ENCODE assay signal across 8 cellular contexts in the genomic region with DNA sequence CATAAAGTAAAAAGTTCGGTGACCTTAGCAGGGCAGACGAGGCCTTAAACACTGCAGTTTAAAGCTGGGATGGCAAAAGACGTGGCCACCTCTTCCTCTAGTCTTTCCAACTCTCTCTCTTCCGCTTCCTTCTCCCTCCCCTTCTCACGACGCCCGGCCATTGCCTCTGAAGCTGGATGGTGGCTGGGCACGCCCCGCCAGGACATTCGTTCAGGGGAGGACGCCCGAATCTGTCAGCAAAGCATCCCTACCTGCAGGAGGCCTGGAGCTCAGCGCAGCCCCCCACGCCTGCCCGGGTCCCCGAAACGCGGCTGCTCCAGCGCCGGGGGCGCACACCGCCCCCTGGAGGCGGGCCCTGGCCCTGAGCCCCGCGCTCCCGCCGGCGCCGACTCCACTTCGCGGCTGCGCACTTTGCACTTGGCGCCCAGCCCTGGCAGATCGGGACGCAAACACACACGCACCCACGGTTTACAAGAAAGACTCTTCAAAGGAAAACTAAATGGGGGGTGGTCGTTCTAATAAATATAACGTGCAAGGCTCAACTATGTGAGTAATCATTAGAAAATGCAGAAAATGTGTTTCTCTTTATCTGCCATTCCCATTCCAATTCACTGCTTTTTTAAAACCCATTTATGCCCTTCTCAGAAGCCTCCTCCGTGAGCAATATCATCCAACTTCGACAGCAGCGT. TPM values are rescaled to one million over a fixed set of nuclear protein-coding genes. Genes with fewer than 3 reads are reported as not detected.
DNase-seq lines count a peak whose midpoint lies in the region; ATAC-seq and TF ChIP-seq lines count a peak whose summit lies in the region.

No MANE protein-coding gene starts in this region.

- H3K27ac Mint-ChIP-seq in neural progenitor cell, result no peak overlapping the region

- H3F3A ChIP-seq in neural progenitor cell (ENCODE audit: low read depth), result peaks cover 5% of the 10 kb centered on the region

- H3K27me3 ChIP-seq in neural progenitor cell, result peaks cover 39% of the 10 kb centered on the region

- H3K36me3 ChIP-seq in neural progenitor cell, result no peaks in the 10 kb centered on the region

- ATAC-seq in GM18868 (IDR thresholded peaks at IDR 0.05; ENCODE audit: unreplicated experiment) (peak; percentile 58), HG03025 (IDR thresholded peaks at IDR 0.05; ENCODE audit: low FRiP score, unreplicated experiment) (no peak)

- peaks cover 16% of the 10 kb centered on the region for H3K9me3 Mint-ChIP-seq in neural progenitor cell

- no peak overlapping the region for H3K9ac ChIP-seq in neural progenitor cell

- peaks cover 2% of the 10 kb centered on the region for H3K27me3 Mint-ChIP-seq in neural progenitor cell (ENCODE audit: insufficient read depth, low read depth)

- no peaks in the 10 kb centered on the region for H4K20me1 ChIP-seq in neural progenitor cell (ENCODE audit: low read depth)

- H3K4me1 Mint-ChIP-seq in neural progenitor cell, result no peaks in the 10 kb centered on the region

- peak overlapping the region; percentile 77 for H3K4me2 ChIP-seq in neural progenitor cell

- H3K4me3 ChIP-seq in fibroblast of villous mesenchyme (ENCODE audit: low read depth, low read length) (peak overlapping the region; percentile 58), neural progenitor cell (peak overlapping the region; percentile 45)

- DNase-seq in OCI-M1 (lab: John Stamatoyannopoulos, UW) (peak; percentile 50), fibroblast of villous mesenchyme (ENCODE audit: low read depth) (peak; percentile 25), neural progenitor cell (ENCODE audit: low spot score) (peak; percentile 78), stromal cell of bone marrow (ENCODE audit: low read depth) (peak; percentile 41), SHP77 treated with DMSO at 0.1 percent for 48 hours (lab: John Stamatoyannopoulos, UW) (no peak)
- peak; percentile 92 for DNase-seq in activated effector memory CD4-positive, alpha-beta T cell treated with anti-CD3 and anti-CD28 coated beads, Interleukin-2, amount 50 U/mL, for 16 hours

- no peaks in the 10 kb centered on the region for H3K4me1 ChIP-seq in neural progenitor cell

- no peaks in the 10 kb centered on the region for H3K79me2 ChIP-seq in neural progenitor cell (ENCODE audit: low read depth)

- H2AFZ ChIP-seq in neural progenitor cell (replicated peaks), result peak overlapping the region; percentile 93

- H3K9me3 ChIP-seq in neural progenitor cell (ENCODE audit: low read depth), result no peaks in the 10 kb centered on the region

- H3K36me3 Mint-ChIP-seq in neural progenitor cell, result no peaks in the 10 kb centered on the region

- H3K27ac ChIP-seq in neural progenitor cell, result no peak overlapping the region

- peak; percentile 70 for TF ChIP-seq CTCF in fibroblast of villous mesenchyme (IDR thresholded peaks at IDR 0.05; ENCODE audit: insufficient read depth, low read depth, low read length)
- peak; percentile 81 for TF ChIP-seq CTCF in neural progenitor cell (IDR thresholded peaks at IDR 0.05)

- H3K4me3 Mint-ChIP-seq in neural progenitor cell, result no peak overlapping the region

RNA-seq across cellular contexts. Expression of a gene that starts 54.7 kb away (rescaled TPM):
- 1.9 and 2.2 TPM in 2 replicates for total RNA-seq in fibroblast of villous mesenchyme
- total RNA-seq in neural progenitor cell (ENCODE audit: low replicate concordance), result 0.09 and 0.45 TPM in 2 replicates
